Comparison of ENCODE assay signal across 9 cellular contexts in genomic region chr20:15475483-15475882, GRCh38.
DNase-seq lines count a peak whose midpoint lies in the region; ATAC-seq and TF ChIP-seq lines count a peak whose summit lies in the region.
"Had no signal": no experiment of that assay in that cellular context is flagged by ENCODE, and none has a peak within 500 bp of the region (broad histone marks: within the 10 kb centered on the region; RNA-seq: fewer than 3 reads in every experiment).

No MANE protein-coding gene starts in this region.

- no peaks in the 10 kb centered on the region for H3K9me2 ChIP-seq in SK-N-SH

- CTCF ChIA-PET in SK-N-SH (lab: Yijun Ruan, JAX), result no interaction called here

- H3K27ac ChIP-seq in SK-N-SH (ENCODE audit: low read depth in 2 of 2, low read length in 1 of 2), result no peak overlapping the region
- H3K27ac ChIP-seq: ovary had no signal

- H3K4me1 ChIP-seq in SK-N-SH (ENCODE audit: control insufficient read depth in 1 of 2, insufficient read depth in 2 of 2, low read depth in 1 of 2, low read length in 1 of 2), result peaks cover 0 to 3% of the 10 kb centered on the region in 2 experiments; a peak in 1 of 4 replicates

- H3K9me3 ChIP-seq in SK-N-SH, result no peaks in the 10 kb centered on the region
- H3K9me3 ChIP-seq: ovary had no signal

- no peak overlapping the region for H2AFZ ChIP-seq in SK-N-SH (ENCODE audit: low read depth)

- 24% methylated on average over 5 of the region's 5 CpGs for WGBS in SK-N-SH (ENCODE audit: low lambda C conversion rate)

- no peak overlapping the region for H3K4me3 ChIP-seq in SK-N-SH (ENCODE audit: low read depth in 2 of 2, low read length in 1 of 2)
- H3K4me3 ChIP-seq: ovary had no signal

- H3K4me3 Mint-ChIP-seq in naive B cell, result no peak overlapping the region
- no peak overlapping the region for H3K4me3 Mint-ChIP-seq in activated T-helper 17 cell treated with anti-CD3 and anti-CD28 coated beads, Interleukin-2, amount 50 U/mL, for 72 hours
- no peak overlapping the region for H3K4me3 Mint-ChIP-seq in activated T-cell treated with anti-CD3 and anti-CD28 coated beads, Interleukin-2, amount 50 U/mL, for 24 hours

- no peaks in the 10 kb centered on the region for H3K79me2 ChIP-seq in SK-N-SH (ENCODE audit: insufficient read depth)

- no peak for TF ChIP-seq CTCF in SK-N-SH (IDR thresholded peaks at IDR 0.05)

- H3K4me2 ChIP-seq in SK-N-SH, result no peak overlapping the region

- H3K9me3 Mint-ChIP-seq in naive B cell, result no peaks in the 10 kb centered on the region
- peaks cover 4% of the 10 kb centered on the region for H3K9me3 Mint-ChIP-seq in activated T-helper 17 cell treated with anti-CD3 and anti-CD28 coated beads, Interleukin-2, amount 50 U/mL, for 72 hours
- peaks cover 10% of the 10 kb centered on the region for H3K9me3 Mint-ChIP-seq in activated T-cell treated with anti-CD3 and anti-CD28 coated beads, Interleukin-2, amount 50 U/mL, for 24 hours

- ATAC-seq in naive B cell (ENCODE audit: low read depth in 2 of 2), result peak; percentile 38 to 58
- no peak for ATAC-seq in activated T-helper 17 cell treated with anti-CD3 and anti-CD28 coated beads, Interleukin-2, amount 50 U/mL, for 72 hours (replicated peaks)

- H3K4me1 Mint-ChIP-seq in naive B cell, result peaks cover 0 to 12% (median 0%) of the 10 kb centered on the region in 3 donors
- H3K4me1 Mint-ChIP-seq in activated T-helper 17 cell treated with anti-CD3 and anti-CD28 coated beads, Interleukin-2, amount 50 U/mL, for 72 hours, result no peaks in the 10 kb centered on the region
- no peaks in the 10 kb centered on the region for H3K4me1 Mint-ChIP-seq in activated T-cell treated with anti-CD3 and anti-CD28 coated beads, Interleukin-2, amount 50 U/mL, for 24 hours (ENCODE audit: low read depth)

- H3K36me3 Mint-ChIP-seq in naive B cell, result no peaks in the 10 kb centered on the region
- no peaks in the 10 kb centered on the region for H3K36me3 Mint-ChIP-seq in activated T-helper 17 cell treated with anti-CD3 and anti-CD28 coated beads, Interleukin-2, amount 50 U/mL, for 72 hours (ENCODE audit: low read depth)
- no peaks in the 10 kb centered on the region for H3K36me3 Mint-ChIP-seq in activated T-cell treated with anti-CD3 and anti-CD28 coated beads, Interleukin-2, amount 50 U/mL, for 24 hours (ENCODE audit: low read depth)

- H3K27me3 Mint-ChIP-seq in naive B cell, result peaks cover 4 to 13% (median 8%) of the 10 kb centered on the region in 3 donors
- H3K27me3 Mint-ChIP-seq in activated T-helper 17 cell treated with anti-CD3 and anti-CD28 coated beads, Interleukin-2, amount 50 U/mL, for 72 hours, result no peaks in the 10 kb centered on the region
- H3K27me3 Mint-ChIP-seq in activated T-cell treated with anti-CD3 and anti-CD28 coated beads, Interleukin-2, amount 50 U/mL, for 24 hours, result no peaks in the 10 kb centered on the region

- TF ChIP-seq RAD21 in SK-N-SH (IDR thresholded peaks at IDR 0.05; ENCODE audit: low read length), result no peak

- no peaks in the 10 kb centered on the region for H3F3A ChIP-seq in SK-N-SH (replicated peaks; ENCODE audit: insufficient read depth)

- H3K9ac ChIP-seq in SK-N-SH, result no peak overlapping the region

- no peaks in the 10 kb centered on the region for H4K20me1 ChIP-seq in SK-N-SH (ENCODE audit: insufficient read depth)

- H3K27me3 ChIP-seq in SK-N-SH (ENCODE audit: insufficient read depth), result no peaks in the 10 kb centered on the region
- H3K27me3 ChIP-seq: ovary had no signal

- no peak for TF ChIP-seq EP300 in SK-N-SH (IDR thresholded peaks at IDR 0.05; ENCODE audit: borderline replicate concordance in 1 of 2, low read depth in 1 of 2, low read length in 1 of 2)

- no peak overlapping the region for H3K27ac Mint-ChIP-seq in naive B cell
- H3K27ac Mint-ChIP-seq in activated T-helper 17 cell treated with anti-CD3 and anti-CD28 coated beads, Interleukin-2, amount 50 U/mL, for 72 hours, result no peak overlapping the region
- no peak overlapping the region for H3K27ac Mint-ChIP-seq in activated T-cell treated with anti-CD3 and anti-CD28 coated beads, Interleukin-2, amount 50 U/mL, for 24 hours

- no peaks in the 10 kb centered on the region for H3K36me3 ChIP-seq in SK-N-SH (replicated peaks in 1 of 2; ENCODE audit: control insufficient read depth in 1 of 2, insufficient read depth in 2 of 2, low read length in 1 of 2)
- H3K36me3 ChIP-seq: ovary had no signal

- POLR2A ChIA-PET in SK-N-SH (lab: Yijun Ruan, JAX), result no interaction called here

- DNase-seq in DMS53 treated with DMSO at 0.1 percent for 48 hours (lab: John Stamatoyannopoulos, UW; ENCODE audit: unreplicated experiment) (peak; percentile 35), HT1080 (ENCODE audit: low read depth) (peak; percentile 58), SK-N-SH (peak; percentile 23), naive B cell (no peak)
- DNase-seq in effector CD4-positive, alpha-beta T cell, result no peak
- DNase-seq in activated CD4-positive, CD25-positive, alpha-beta regulatory T cell treated with anti-CD3 and anti-CD28 coated beads, Interleukin-2, amount 50 U/mL, for 72 hours, result no peak
- no peak for DNase-seq in activated T-cell treated with anti-CD3 and anti-CD28 coated beads, Interleukin-2, amount 50 U/mL, for 24 hours

TF ChIP-seq in SK-N-SH, 30 proteins besides CTCF, POLR2A, EP300 and RAD21:
- TF ChIP-seq GABPA (IDR thresholded peaks at IDR 0.05; ENCODE audit: low read depth) (no peak), PBX3 (IDR thresholded peaks at IDR 0.05) (no peak), FOXJ3 (CRISPR knock-in tag; IDR thresholded peaks at IDR 0.05) (no peak), TAF1 (IDR thresholded peaks at IDR 0.05; ENCODE audit: borderline replicate concordance, low read depth, low read length) (no peak), NFIC (IDR thresholded peaks at IDR 0.05; ENCODE audit: borderline replicate concordance) (no peak), GATA2 (CRISPR knock-in tag; IDR thresholded peaks at IDR 0.05) (no peak), RFX5 (IDR thresholded peaks at IDR 0.05; ENCODE audit: low read length) (no peak), RXRA (IDR thresholded peaks at IDR 0.05; ENCODE audit: borderline replicate concordance, low read depth) (no peak), TEAD4 (IDR thresholded peaks at IDR 0.05; ENCODE audit: borderline replicate concordance, insufficient read depth) (no peak), USF2 (IDR thresholded peaks at IDR 0.05; ENCODE audit: borderline replicate concordance, low read depth, low read length) (no peak), CHD2 (IDR thresholded peaks at IDR 0.05; ENCODE audit: low read length, partially characterized antibody) (no peak), MEF2A (IDR thresholded peaks at IDR 0.05; ENCODE audit: borderline replicate concordance, low read depth) (no peak), ELF1 (IDR thresholded peaks at IDR 0.05) (no peak), YY1 (IDR thresholded peaks at IDR 0.05; ENCODE audit: low read depth) (no peak), TCF12 (IDR thresholded peaks at IDR 0.05) (no peak), SMC3 (IDR thresholded peaks at IDR 0.05; ENCODE audit: low read depth, low read length) (no peak)

Comparison
In these comparisons a context has a peak if more than half of its experiments do, and no peak if none do; other contexts are left out.
1. DNase-seq: peak in DMS53 treated with DMSO at 0.1 percent for 48 hours (single experiment), HT1080 (single experiment) and SK-N-SH (single experiment); none in naive B cell (single experiment), effector CD4-positive, alpha-beta T cell (single experiment), activated CD4-positive, CD25-positive, alpha-beta regulatory T cell treated with anti-CD3 and anti-CD28 coated beads, Interleukin-2, amount 50 U/mL, for 72 hours (single experiment) and activated T-cell treated with anti-CD3 and anti-CD28 coated beads, Interleukin-2, amount 50 U/mL, for 24 hours (single experiment).